In genomic region chr6:41937881-41938574, GRCh38 we compare ENCODE assay signal across 9 cellular contexts. TPM values are rescaled to one million over a fixed set of nuclear protein-coding genes. Genes with fewer than 3 reads are reported as not detected.
DNase-seq lines count a peak whose midpoint lies in the region; ATAC-seq and TF ChIP-seq lines count a peak whose summit lies in the region.
"Had no signal": no experiment of that assay in that cellular context is flagged by ENCODE, and none has a peak within 500 bp of the region (broad histone marks: within the 10 kb centered on the region; RNA-seq: fewer than 3 reads in every experiment).

No MANE protein-coding gene starts in this region.

- H3K4me1 ChIP-seq in A673 (ENCODE audit: insufficient read depth, low read length, poor library complexity, severe bottlenecking), result peaks cover 27% of the 10 kb centered on the region

- H3K36me3 Mint-ChIP-seq in activated T-helper 2 cell treated with anti-CD3 and anti-CD28 coated beads, Interferon-gamma antibody, Interleukin-2, Interleukin-4, amounts not matched to agents 10 μg/mL and 5 μg/mL and 100 μg/mL, durations not matched to agents 14 hours and 24 hours and 36 hours (ENCODE audit: low read depth), result peaks cover 66% of the 10 kb centered on the region

- H3K27me3 ChIP-seq in A673 (replicated peaks; ENCODE audit: insufficient read depth, low read depth, low read length, poor library complexity), result no peaks in the 10 kb centered on the region

- CTCF ChIA-PET in A673 (lab: Charles Lee), result interaction anchor here (1.8 kb wide), 1 partner anchor 17 kb away, joined by 6 read pairs; the partner anchor contains the start of genes BYSL and MED20

- peaks cover 66% of the 10 kb centered on the region for H3K4me1 Mint-ChIP-seq in activated T-helper 2 cell treated with anti-CD3 and anti-CD28 coated beads, Interferon-gamma antibody, Interleukin-2, Interleukin-4, amounts not matched to agents 10 μg/mL and 5 μg/mL and 100 μg/mL, durations not matched to agents 14 hours and 24 hours and 36 hours (ENCODE audit: low read depth)

- intact Hi-C loops in A673 (cut with micrococcal nuclease; ENCODE audit: unreplicated experiment), result loop anchor here (5.0 kb wide), 1 partner anchor 151 kb away; the partner anchor contains the start of gene TOMM6
- intact Hi-C loops in activated T-helper 2 cell treated with anti-CD3 and anti-CD28 coated beads, Interferon-gamma antibody, Interleukin-2, Interleukin-4, amounts not matched to agents 10 μg/mL and 5 μg/mL and 100 μg/mL, durations not matched to agents 14 hours and 24 hours and 36 hours (cut with micrococcal nuclease), result loop anchor here (2.0 kb wide), 3 partner anchors 33 to 91 kb away; partner anchors contain the start of gene USP49

- ATAC-seq in HG03439 (IDR thresholded peaks at IDR 0.05; ENCODE audit: unreplicated experiment) (no peak), GM21786 (IDR thresholded peaks at IDR 0.05; ENCODE audit: unreplicated experiment) (no peak), GM21723 (IDR thresholded peaks at IDR 0.05; ENCODE audit: unreplicated experiment) (no peak)

- no TSS peak for BruUV-seq in A673 (replicated peaks; lab: Mats Ljungman, UMichigan)

- H3K9me3 ChIP-seq in A673 (ENCODE audit: low read depth, low read length, poor library complexity, severe bottlenecking), result no peaks in the 10 kb centered on the region

- POLR2A ChIA-PET in A673 (lab: Charles Lee; ENCODE audit: low non-redundant PET), result no interaction called here

- H3K27ac ChIP-seq in A673 (ENCODE audit: low read depth, low read length, poor library complexity, severe bottlenecking), result peak overlapping the region; percentile 24

- H3K9me3 Mint-ChIP-seq in activated T-helper 2 cell treated with anti-CD3 and anti-CD28 coated beads, Interferon-gamma antibody, Interleukin-2, Interleukin-4, amounts not matched to agents 10 μg/mL and 5 μg/mL and 100 μg/mL, durations not matched to agents 14 hours and 24 hours and 36 hours, result no peaks in the 10 kb centered on the region

- peak overlapping the region; percentile 93 for H3K4me3 Mint-ChIP-seq in activated T-helper 2 cell treated with anti-CD3 and anti-CD28 coated beads, Interferon-gamma antibody, Interleukin-2, Interleukin-4, amounts not matched to agents 10 μg/mL and 5 μg/mL and 100 μg/mL, durations not matched to agents 14 hours and 24 hours and 36 hours (ENCODE audit: low read depth)

- no peak overlapping the region for H3K4me3 ChIP-seq in A673 (ENCODE audit: low read depth, low read length, poor library complexity, severe bottlenecking)

- no peak for TF ChIP-seq CTCF in A673 (conservative IDR thresholded peaks at IDR 0.05; ENCODE audit: low read depth, low read length)

- peaks cover 16% of the 10 kb centered on the region for H3K36me3 ChIP-seq in A673 (ENCODE audit: insufficient read depth, low read length, poor library complexity, severe bottlenecking)

- H3K27ac Mint-ChIP-seq in activated T-helper 2 cell treated with anti-CD3 and anti-CD28 coated beads, Interferon-gamma antibody, Interleukin-2, Interleukin-4, amounts not matched to agents 10 μg/mL and 5 μg/mL and 100 μg/mL, durations not matched to agents 14 hours and 24 hours and 36 hours, result peak overlapping the region; percentile 80

- DNase-seq in A673 (ENCODE audit: low spot score), result no peak
- DNase-seq in NCI-H2171 treated with DMSO at 0.1 percent for 48 hours (lab: John Stamatoyannopoulos, UW), result peak; percentile 53
- DNase-seq in activated T-helper 2 cell treated with anti-CD3 and anti-CD28 coated beads, Interferon-gamma antibody, Interleukin-2, Interleukin-4, amounts not matched to agents 10 μg/mL and 5 μg/mL and 100 μg/mL, durations not matched to agents 14 hours and 24 hours and 36 hours (ENCODE audit: low spot score), result peak; percentile 45
- peak; percentile 33 for DNase-seq in iris pigment epithelial cell (ENCODE audit: low read depth)
- no peak for DNase-seq in SHP77 treated with DMSO at 0.1 percent for 48 hours (lab: John Stamatoyannopoulos, UW)
- DNase-seq: DMS153 had no signal

- H3K27me3 Mint-ChIP-seq in activated T-helper 2 cell treated with anti-CD3 and anti-CD28 coated beads, Interferon-gamma antibody, Interleukin-2, Interleukin-4, amounts not matched to agents 10 μg/mL and 5 μg/mL and 100 μg/mL, durations not matched to agents 14 hours and 24 hours and 36 hours (ENCODE audit: low read depth), result no peaks in the 10 kb centered on the region

RNA-seq across cellular contexts. Expression of gene CCND3, which starts 3.6 kb away (rescaled TPM):
- 31.9 and 39.9 TPM in 2 replicates for total RNA-seq in A673 (2021)
- total RNA-seq in activated T-helper 2 cell treated with anti-CD3 and anti-CD28 coated beads, Interferon-gamma antibody, Interleukin-2, Interleukin-4, amounts not matched to agents 10 μg/mL and 5 μg/mL and 100 μg/mL, durations not matched to agents 14 hours and 24 hours and 36 hours, result 207 and 217 TPM in 2 replicates

RNA-seq across cellular contexts. Expression of gene BYSL, which starts 16.7 kb away (rescaled TPM):
- 76.5 and 89.7 TPM in 2 replicates for total RNA-seq in A673 (2021)
- 58.2 and 60.5 TPM in 2 replicates for total RNA-seq in activated T-helper 2 cell treated with anti-CD3 and anti-CD28 coated beads, Interferon-gamma antibody, Interleukin-2, Interleukin-4, amounts not matched to agents 10 μg/mL and 5 μg/mL and 100 μg/mL, durations not matched to agents 14 hours and 24 hours and 36 hours

RNA-seq across cellular contexts. Expression of gene MED20, which starts 17.1 kb away (rescaled TPM):
- total RNA-seq in A673 (2021), result 31.8 and 39.0 TPM in 2 replicates
- total RNA-seq in activated T-helper 2 cell treated with anti-CD3 and anti-CD28 coated beads, Interferon-gamma antibody, Interleukin-2, Interleukin-4, amounts not matched to agents 10 μg/mL and 5 μg/mL and 100 μg/mL, durations not matched to agents 14 hours and 24 hours and 36 hours, result 23.7 and 24.3 TPM in 2 replicates

RNA-seq across cellular contexts. Expression of gene USP49, which starts 42.9 kb away (rescaled TPM):
- 10.5 and 13.0 TPM in 2 replicates for total RNA-seq in A673 (2021)
- 6.1 and 6.4 TPM in 2 replicates for total RNA-seq in activated T-helper 2 cell treated with anti-CD3 and anti-CD28 coated beads, Interferon-gamma antibody, Interleukin-2, Interleukin-4, amounts not matched to agents 10 μg/mL and 5 μg/mL and 100 μg/mL, durations not matched to agents 14 hours and 24 hours and 36 hours

Comparison
In these comparisons a context has a peak if more than half of its experiments do, and no peak if none do; other contexts are left out.
1. DNase-seq: peak in NCI-H2171 treated with DMSO at 0.1 percent for 48 hours (single experiment), activated T-helper 2 cell treated with anti-CD3 and anti-CD28 coated beads, Interferon-gamma antibody, Interleukin-2, Interleukin-4, amounts not matched to agents 10 μg/mL and 5 μg/mL and 100 μg/mL, durations not matched to agents 14 hours and 24 hours and 36 hours (single experiment) and iris pigment epithelial cell (single experiment); none in A673 (single experiment) and SHP77 treated with DMSO at 0.1 percent for 48 hours (single experiment).